ENCODE assay signal across 15 cellular contexts in the genomic region with DNA sequence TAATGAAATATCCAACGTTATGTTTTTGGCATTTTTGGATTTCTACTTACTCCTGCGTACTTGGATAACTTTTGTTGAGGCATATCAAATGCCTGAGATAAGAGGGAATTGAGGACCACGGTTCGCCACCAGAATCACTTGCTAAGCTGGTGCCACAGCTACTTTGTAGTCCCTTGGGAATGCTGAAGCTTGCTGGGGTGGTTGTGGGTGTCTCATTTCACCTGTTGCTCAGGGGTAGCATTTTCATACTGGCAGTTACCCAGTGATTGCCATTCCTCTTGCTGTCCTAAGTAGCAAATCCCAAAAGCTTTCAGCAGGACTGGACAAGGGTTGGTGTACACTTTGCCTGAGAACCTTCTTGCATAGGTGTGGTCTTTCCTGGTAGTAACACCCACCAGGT.
DNase-seq lines count a peak whose midpoint lies in the region; ATAC-seq, FAIRE-seq and TF ChIP-seq lines count a peak whose summit lies in the region.
"Had no signal": no experiment of that assay in that cellular context is flagged by ENCODE, and none has a peak within 500 bp of the region (broad histone marks: within the 10 kb centered on the region; RNA-seq: fewer than 3 reads in every experiment).

No MANE protein-coding gene starts in this region.

- H3K27me3 ChIP-seq in keratinocyte (ENCODE audit: control insufficient read depth, extremely low read depth, insufficient read depth, low read length), result no peaks in the 10 kb centered on the region

- H3K9ac ChIP-seq in keratinocyte (ENCODE audit: control insufficient read depth, extremely low read depth, insufficient read depth, low read length), result no peak overlapping the region

- CTCF ChIA-PET in HEK293 (lab: Yijun Ruan, JAX), result interaction anchor here (1.5 kb wide), 1 partner anchor 139 kb away, joined by 3 read pairs; no protein-coding TSS in a partner anchor

- H3K9me1 ChIP-seq in keratinocyte (ENCODE audit: control insufficient read depth, extremely low read depth, insufficient read depth, low read length), result no peaks in the 10 kb centered on the region

- ATAC-seq in GM21737 (IDR thresholded peaks at IDR 0.05; ENCODE audit: unreplicated experiment), result no peak
- ATAC-seq: A549 had no signal

- H4K20me1 ChIP-seq in keratinocyte (ENCODE audit: control insufficient read depth, extremely low read depth, insufficient read depth, low read length), result no peaks in the 10 kb centered on the region

- H3K4me3 ChIP-seq in HEK293 (ENCODE audit: low read depth, low read length) (no peak overlapping the region), keratinocyte (ENCODE audit: control insufficient read depth in 2 of 3, extremely low read depth in 1 of 3, insufficient read depth in 2 of 3, low read depth in 1 of 3, low read length in 3 of 3) (no peak overlapping the region)
- H3K4me3 ChIP-seq: A549 had no signal

- POLR2A ChIA-PET in HEK293 (lab: Yijun Ruan, JAX), result no interaction called here

- H3K4me1 ChIP-seq in HEK293 (ENCODE audit: control insufficient read depth, insufficient read depth, low read length), result peaks cover 30% of the 10 kb centered on the region
- peaks cover 14% of the 10 kb centered on the region for H3K4me1 ChIP-seq in keratinocyte (ENCODE audit: control insufficient read depth, extremely low read depth, insufficient read depth, low read length)
- H3K4me1 ChIP-seq: A549 had no signal

- H3K9me3 ChIP-seq in HEK293 (ENCODE audit: control insufficient read depth, insufficient read depth, low read depth, low read length), result no peaks in the 10 kb centered on the region
- no peaks in the 10 kb centered on the region for H3K9me3 ChIP-seq in keratinocyte (ENCODE audit: control insufficient read depth, low read depth, low read length)
- H3K9me3 ChIP-seq: A549, Caco-2 had no signal

- TF ChIP-seq CTCF in HEK293 (tag by site-specific recombination; IDR thresholded peaks at IDR 0.05) (no peak), keratinocyte (optimal IDR thresholded peaks at IDR 0.05 in 1 of 3, IDR thresholded peaks at IDR 0.05 in 1 of 3, conservative IDR thresholded peaks at IDR 0.05 in 1 of 3; ENCODE audit: extremely low read depth in 1 of 3, insufficient read depth in 2 of 3, low read length in 3 of 3) (no peak)

- peak; percentile 82 for DNase-seq in NCI-H2107 treated with DMSO at 0.1 percent for 48 hours (lab: John Stamatoyannopoulos, UW; ENCODE audit: unreplicated experiment)
- DNase-seq in keratinocyte (ENCODE audit: low read depth, low spot score), result no peak
- DNase-seq in stimulated activated naive CD4-positive, alpha-beta T cell (lab: John Stamatoyannopoulos, UW), result no peak
- DNase-seq in NCI-H1105 treated with DMSO at 0.1 percent for 48 hours (lab: John Stamatoyannopoulos, UW), result no peak
- DNase-seq: Caco-2; CD8-positive, alpha-beta memory T cell; DND-41; GDM1; IMR-90 had no signal

- dilution Hi-C loops in keratinocyte (cut with MboI; ENCODE audit: extremely low pct_ligation_motif_present, low sequenced_read_pairs), result no loop called here

- FAIRE-seq in keratinocyte (lab: Jason Lieb, UNC), result no peak
- FAIRE-seq: A549, GM12892, GM19239, H54 had no signal

- H2AFZ ChIP-seq in keratinocyte (ENCODE audit: control insufficient read depth, low read length), result no peak overlapping the region

- no peak overlapping the region; the same call in 1 of the 2 replicates for H3K27ac ChIP-seq in HEK293 (ENCODE audit: extremely low read depth, low read depth, low read length)
- no peak overlapping the region for H3K27ac ChIP-seq in keratinocyte (ENCODE audit: control insufficient read depth, insufficient read depth, low read length)
- H3K27ac ChIP-seq: A549 had no signal

- no peaks in the 10 kb centered on the region for H3K36me3 ChIP-seq in HEK293 (ENCODE audit: control insufficient read depth in 2 of 2, insufficient read depth in 1 of 2, low read length in 2 of 2)
- no peaks in the 10 kb centered on the region for H3K36me3 ChIP-seq in keratinocyte (ENCODE audit: control insufficient read depth in 2 of 2, extremely low read depth in 1 of 2, insufficient read depth in 2 of 2, low read length in 2 of 2)

- no peaks in the 10 kb centered on the region for H3K79me2 ChIP-seq in keratinocyte (ENCODE audit: control insufficient read depth, insufficient read depth, low read length)

- H3K4me2 ChIP-seq in keratinocyte (ENCODE audit: control insufficient read depth, extremely low read depth, insufficient read depth, low read depth, low read length), result peak overlapping the region; percentile 42
- H3K4me2 ChIP-seq: A549 had no signal

TF ChIP-seq in HEK293, 187 proteins besides CTCF, POLR2A, EP300 and RAD21:
- TF ChIP-seq SCRT2 (tag by site-specific recombination; IDR thresholded peaks at IDR 0.05), result peak; percentile 94
- no peak for TF ChIP-seq ZNF626 (tag by site-specific recombination; IDR thresholded peaks at IDR 0.05)
- TF ChIP-seq SP3 (tag by site-specific recombination; IDR thresholded peaks at IDR 0.05), result no peak
- TF ChIP-seq SCRT1 (tag by site-specific recombination; IDR thresholded peaks at IDR 0.05; ENCODE audit: borderline replicate concordance), result peak; percentile 81; the same call in 1 of the 2 replicates
- TF ChIP-seq ZNF2 (tag by site-specific recombination; IDR thresholded peaks at IDR 0.05), result no peak
- TF ChIP-seq GLI2 (tag by site-specific recombination; IDR thresholded peaks at IDR 0.05; ENCODE audit: borderline replicate concordance, low read depth), result no peak
- TF ChIP-seq ZNF529 (tag by site-specific recombination; IDR thresholded peaks at IDR 0.05; ENCODE audit: insufficient replicate concordance), result no peak
TF ChIP-seq in HEK293: peak in this region for 2.
